Comparison of ENCODE assay signal across 14 cellular contexts in genomic region chr21:45015469-45015860, GRCh38. TPM values are rescaled to one million over a fixed set of nuclear protein-coding genes. Genes with fewer than 3 reads are reported as not detected.
DNase-seq lines count a peak whose midpoint lies in the region; ATAC-seq, FAIRE-seq and TF ChIP-seq lines count a peak whose summit lies in the region.
"Had no signal": no experiment of that assay in that cellular context is flagged by ENCODE, and none has a peak within 500 bp of the region (broad histone marks: within the 10 kb centered on the region; RNA-seq: fewer than 3 reads in every experiment).

No MANE protein-coding gene starts in this region.

- H3K27ac ChIP-seq in RWPE1 (peak overlapping the region; percentile 97), left lung (no peak overlapping the region)
- H3K27ac ChIP-seq: C4-2B had no signal

- in situ Hi-C loops in KBM-7 (cut with MboI; ENCODE audit: low pct_unique_long_range_greater_than_20kb, low sequenced_read_pairs), result no loop called here

- no peak overlapping the region for H3K4me3 ChIP-seq in left lung
- H3K4me3 ChIP-seq: HAP-1 had no signal

- TF ChIP-seq CTCF in RWPE1 (conservative IDR thresholded peaks at IDR 0.05; ENCODE audit: low read depth) (no peak), left lung (IDR thresholded peaks at IDR 0.05) (no peak)

- H3K9me3 ChIP-seq in left lung, result no peaks in the 10 kb centered on the region
- H3K9me3 ChIP-seq: HAP-1 had no signal

- POLR2A ChIA-PET in RWPE1 (lab: Yijun Ruan, JAX; ENCODE audit: low non-redundant PET), result no interaction called here

- no peaks in the 10 kb centered on the region for H3K36me3 ChIP-seq in left lung
- H3K36me3 ChIP-seq: HAP-1 had no signal

- DNase-seq in activated naive CD4-positive, alpha-beta T cell treated with anti-CD3 and anti-CD28 coated beads, Interleukin-2, amount 50 U/mL, for 16 hours, result peak; percentile 5
- no peak for DNase-seq in activated naive CD4-positive, alpha-beta T cell treated with Interleukin-2 at 50 U/mL for 16 hours
- DNase-seq in RWPE1 (ENCODE audit: low spot score), result no peak
- peak; percentile 16 to 49 for DNase-seq in left lung
- peak; percentile 45 for DNase-seq in retina
- no peak for DNase-seq in frontal cortex (ENCODE audit: low spot score in 2 of 2)
- DNase-seq in activated T-cell treated with anti-CD3 and anti-CD28 coated beads, Interleukin-2, amount 50 U/mL, for 1 hour, result no peak
- no peak for DNase-seq in KBM-7
- DNase-seq: NCI-H1092, NCI-H1694, NCI-H446, PC-3 had no signal

- no peak for FAIRE-seq in frontal cortex (lab: Jason Lieb, UNC)

- intact Hi-C loops in left lung (cut with DNase I), result no loop called here

- peaks cover 0 to 15% of the 10 kb centered on the region in 2 donors for H3K4me1 ChIP-seq in left lung

- CTCF ChIA-PET in RWPE1 (lab: Yijun Ruan, JAX), result no interaction called here

- peaks cover 8 to 94% of the 10 kb centered on the region in 2 donors for H3K27me3 ChIP-seq in left lung

- no peak for ATAC-seq in left lung
- ATAC-seq: PC-3 had no signal

RNA-seq across cellular contexts. Expression of gene ADARB1, which starts 58.9 kb away (rescaled TPM):
- 10 to 100 TPM; 30.4 to 53.4 TPM for total RNA-seq in left lung
- 19.2 TPM for total RNA-seq in frontal cortex

Comparison
In these comparisons a context has a peak if more than half of its experiments do, and no peak if none do; other contexts are left out.
1. DNase-seq: peak in activated naive CD4-positive, alpha-beta T cell treated with anti-CD3 and anti-CD28 coated beads, Interleukin-2, amount 50 U/mL, for 16 hours (single experiment), left lung (2 of 2) and retina (single experiment); none in activated naive CD4-positive, alpha-beta T cell treated with Interleukin-2 at 50 U/mL for 16 hours (single experiment), RWPE1 (single experiment), frontal cortex (0 of 2), activated T-cell treated with anti-CD3 and anti-CD28 coated beads, Interleukin-2, amount 50 U/mL, for 1 hour (single experiment) and KBM-7 (single experiment).